Comparison of ENCODE assay signal across 10 cellular contexts in genomic region chr5:3594514-3595101, GRCh38. TPM values are rescaled to one million over a fixed set of nuclear protein-coding genes. Genes with fewer than 3 reads are reported as not detected.
DNase-seq lines count a peak whose midpoint lies in the region; ATAC-seq and TF ChIP-seq lines count a peak whose summit lies in the region.
"Had no signal": no experiment of that assay in that cellular context is flagged by ENCODE, and none has a peak within 500 bp of the region (broad histone marks: within the 10 kb centered on the region; RNA-seq: fewer than 3 reads in every experiment).

No MANE protein-coding gene starts in this region.

- peaks cover 2% of the 10 kb centered on the region for H3K9me3 ChIP-seq in iPS-18c (ENCODE audit: control insufficient read depth, insufficient read depth, low read length)

- H3K4me3 ChIP-seq in astrocyte of the spinal cord (ENCODE audit: low read depth, low read length): peak overlapping the region; percentile 27
- peak overlapping the region; percentile 47 for H3K4me3 ChIP-seq in iPS-18c (ENCODE audit: insufficient read depth, low read depth, low read length)

- H3K27ac Mint-ChIP-seq in stimulated activated naive B cell treated with anti-CD40 and anti-IgM and Interleukin-4, amounts not matched to agents 10 μg/mL and 1 μg/mL and 100 μg/mL, for 72 hours: peak overlapping the region; percentile 88
- H3K27ac Mint-ChIP-seq: activated T-helper 17 cell treated with anti-CD3 and anti-CD28 coated beads, Interleukin-2, amount 50 U/mL, for 72 hours had no signal

- DNase-seq in M059J (ENCODE audit: low read depth): peak; percentile 62
- peak; percentile 46 for DNase-seq in astrocyte of the spinal cord (ENCODE audit: low read depth, low spot score)
- DNase-seq in stimulated activated naive B cell treated with anti-CD40 and anti-IgM and Interleukin-4, amounts not matched to agents 10 μg/mL and 1 μg/mL and 100 μg/mL, for 72 hours: no peak
- DNase-seq in hepatic stellate cell (ENCODE audit: low spot score): no peak
- DNase-seq in COLO829 (ENCODE audit: low spot score): no peak
- DNase-seq in HK-2 (ENCODE audit: unreplicated experiment): no peak
- DNase-seq: NCI-H1694, SW 1271 had no signal

- H3K4me3 Mint-ChIP-seq in stimulated activated naive B cell treated with anti-CD40 and anti-IgM and Interleukin-4, amounts not matched to agents 10 μg/mL and 1 μg/mL and 100 μg/mL, for 72 hours: peak overlapping the region; percentile 22 to 53
- H3K4me3 Mint-ChIP-seq: activated T-helper 17 cell treated with anti-CD3 and anti-CD28 coated beads, Interleukin-2, amount 50 U/mL, for 72 hours had no signal

- peak; percentile 21 for TF ChIP-seq CTCF in astrocyte of the spinal cord (IDR thresholded peaks at IDR 0.05; ENCODE audit: low read depth, low read length)

- in situ Hi-C loops in astrocyte of the spinal cord (cut with HindIII; ENCODE audit: low sequenced_read_pairs): no loop called here

- no peak for ATAC-seq in stimulated activated naive B cell treated with anti-CD40 and anti-IgM and Interleukin-4, amounts not matched to agents 10 μg/mL and 1 μg/mL and 100 μg/mL, for 72 hours (replicated peaks)
- ATAC-seq: activated T-helper 17 cell treated with anti-CD3 and anti-CD28 coated beads, Interleukin-2, amount 50 U/mL, for 72 hours had no signal

- H3K9me3 Mint-ChIP-seq in stimulated activated naive B cell treated with anti-CD40 and anti-IgM and Interleukin-4, amounts not matched to agents 10 μg/mL and 1 μg/mL and 100 μg/mL, for 72 hours: no peaks in the 10 kb centered on the region
- H3K9me3 Mint-ChIP-seq: activated T-helper 17 cell treated with anti-CD3 and anti-CD28 coated beads, Interleukin-2, amount 50 U/mL, for 72 hours had no signal

- H3K4me1 Mint-ChIP-seq in stimulated activated naive B cell treated with anti-CD40 and anti-IgM and Interleukin-4, amounts not matched to agents 10 μg/mL and 1 μg/mL and 100 μg/mL, for 72 hours: peaks cover 5 to 29% of the 10 kb centered on the region in 2 donors
- H3K4me1 Mint-ChIP-seq: activated T-helper 17 cell treated with anti-CD3 and anti-CD28 coated beads, Interleukin-2, amount 50 U/mL, for 72 hours had no signal

- H3K27me3 Mint-ChIP-seq in stimulated activated naive B cell treated with anti-CD40 and anti-IgM and Interleukin-4, amounts not matched to agents 10 μg/mL and 1 μg/mL and 100 μg/mL, for 72 hours: peaks cover 58 to 87% of the 10 kb centered on the region in 2 donors

- H3K36me3 Mint-ChIP-seq in stimulated activated naive B cell treated with anti-CD40 and anti-IgM and Interleukin-4, amounts not matched to agents 10 μg/mL and 1 μg/mL and 100 μg/mL, for 72 hours: peaks cover 1 to 5% of the 10 kb centered on the region in 2 donors

RNA-seq across cellular contexts. Expression of gene IRX1, which starts 1.0 kb away (rescaled TPM):
- total RNA-seq in M059J (2014; rRNA removed; shearing (Covaris generic)): 9.3 and 23.8 TPM in 2 replicates
- total RNA-seq: activated T-helper 17 cell treated with anti-CD3 and anti-CD28 coated beads, Interleukin-2, amount 50 U/mL, for 72 hours had no signal

Comparison
In these comparisons a context has a peak if more than half of its experiments do, and no peak if none do; other contexts are left out.
1. DNase-seq: peak in M059J (single experiment) and astrocyte of the spinal cord (single experiment); none in stimulated activated naive B cell treated with anti-CD40 and anti-IgM and Interleukin-4, amounts not matched to agents 10 μg/mL and 1 μg/mL and 100 μg/mL, for 72 hours (single experiment), hepatic stellate cell (single experiment), COLO829 (single experiment) and HK-2 (single experiment).